ENCODE assay signal across 15 cellular contexts in genomic region chr6:166658115-166658791, GRCh38. TPM values are rescaled to one million over a fixed set of nuclear protein-coding genes. Genes with fewer than 3 reads are reported as not detected.
A peak's percentile ranks its signal among the peaks of the same experiment; 100 is the strongest.
DNase-seq lines count a peak whose midpoint lies in the region; ATAC-seq and TF ChIP-seq lines count a peak whose summit lies in the region.
"Had no signal": no experiment of that assay in that cellular context is flagged by ENCODE, and none has a peak within 500 bp of the region (broad histone marks: within the 10 kb centered on the region; RNA-seq: fewer than 3 reads in every experiment).

No MANE protein-coding gene starts in this region.

- no peak overlapping the region for H2BK120ac ChIP-seq in neuronal stem cell (ENCODE audit: low read depth, low read length)

- no peak overlapping the region for H4K8ac ChIP-seq in neuronal stem cell (ENCODE audit: low read depth, low read length)

- no peak overlapping the region for H2BK12ac ChIP-seq in neuronal stem cell (ENCODE audit: low read length)

- no peak for TF ChIP-seq CTCF in right atrium auricular region (IDR thresholded peaks at IDR 0.05)
- no peak for TF ChIP-seq CTCF in spleen (IDR thresholded peaks at IDR 0.05 in 8 of 11, conservative IDR thresholded peaks at IDR 0.05 in 3 of 11)

- no peak overlapping the region for H3K4me2 ChIP-seq in neuronal stem cell (ENCODE audit: insufficient read depth, low read length, poor library complexity, severe bottlenecking)

- TF ChIP-seq POLR2A in spleen (IDR thresholded peaks at IDR 0.05) = no peak

- H3K4me1 ChIP-seq in right atrium auricular region (peaks cover 0 to 23% of the 10 kb centered on the region in 2 donors), SJCRH30 (peaks cover 25% of the 10 kb centered on the region), neuronal stem cell (ENCODE audit: control insufficient read depth in 2 of 2, insufficient read depth in 1 of 2, low read depth in 1 of 2, low read length in 2 of 2) (peaks cover 3 to 13% of the 10 kb centered on the region in 2 donors), spleen (peaks cover 5 to 42% (median 28%) of the 10 kb centered on the region in 6 donors)
- H3K4me1 ChIP-seq: HAP-1 had no signal

- H4K91ac ChIP-seq in neuronal stem cell (ENCODE audit: low read depth, low read length, poor library complexity) = peak overlapping the region; percentile 79

- no peak overlapping the region for H2BK5ac ChIP-seq in neuronal stem cell (ENCODE audit: low read length)

- H2AK5ac ChIP-seq in neuronal stem cell (ENCODE audit: low read depth, low read length) = peak overlapping the region; percentile 42

- peak overlapping the region; percentile 75 for H3K18ac ChIP-seq in neuronal stem cell (ENCODE audit: low read length)

- no CpG with 5 or more reads among the region's 19 CpGs for WGBS in neuronal stem cell (ENCODE audit: extremely low coverage in 2 of 2, insufficient read length in 2 of 2, insufficient replicate concordance in 1 of 2), 2 donors
- WGBS in spleen, 5 donors = 72 to 92% (median 74%) methylated on average over 11 to 19 of the region's 19 CpGs

- peak overlapping the region; percentile 46 to 60 for H3K27ac ChIP-seq in right atrium auricular region
- peak overlapping the region; percentile 81 for H3K27ac ChIP-seq in SJCRH30
- H3K27ac ChIP-seq in neuronal stem cell (replicated peaks; ENCODE audit: low read length) = no peak overlapping the region
- H3K27ac ChIP-seq in spleen = peak overlapping the region in 7 of 8 donors; percentile 53 to 82 (median 76)

- peak overlapping the region; percentile 24 for H3K4ac ChIP-seq in neuronal stem cell (ENCODE audit: low read length)

- no peaks in the 10 kb centered on the region for H3K27me3 ChIP-seq in right atrium auricular region
- H3K27me3 ChIP-seq in SJCRH30 = no peaks in the 10 kb centered on the region
- H3K27me3 ChIP-seq in neuronal stem cell (ENCODE audit: control insufficient read depth in 3 of 3, insufficient read depth in 3 of 3, low read depth in 1 of 3, low read length in 3 of 3) = peaks cover 0 to 24% (median 2%) of the 10 kb centered on the region in 3 experiments
- peaks cover 0 to 16% (median 0%) of the 10 kb centered on the region in 7 donors for H3K27me3 ChIP-seq in spleen (replicated peaks in 1 of 7)

- H2AFZ ChIP-seq in neuronal stem cell (ENCODE audit: low read length) = no peak overlapping the region

- H3K14ac ChIP-seq in neuronal stem cell (ENCODE audit: low read length) = no peak overlapping the region

- no peaks in the 10 kb centered on the region for H3K79me1 ChIP-seq in neuronal stem cell (ENCODE audit: low read depth, low read length)

- peak overlapping the region; percentile 46 for H3K23ac ChIP-seq in neuronal stem cell (ENCODE audit: low read depth, low read length, poor library complexity)

- H2BK15ac ChIP-seq in neuronal stem cell (ENCODE audit: low read length) = no peak overlapping the region

- H3K4me3 ChIP-seq in right atrium auricular region (no peak overlapping the region), SJCRH30 (peak overlapping the region; percentile 18), neuronal stem cell (ENCODE audit: low read length in 2 of 2) (no peak overlapping the region), spleen (no peak overlapping the region)
- H3K4me3 ChIP-seq: HAP-1 had no signal

- DNase-seq in right atrium auricular region (ENCODE audit: low spot score) (no peak), cardiac septum (ENCODE audit: low spot score) (no peak), SJCRH30 (peak; percentile 45 to 63), neuronal stem cell (ENCODE audit: low spot score) (no peak), spleen (no peak), middle frontal gyrus (ENCODE audit: extremely low spot score, low spot score) (no peak)
- DNase-seq: CD8-positive, alpha-beta T cell; COR-L47; DMS153; DMS79 treated with DMSO at 0.1 percent for 48 hours; EL; GOT3; IMR-90 had no signal

- no peak overlapping the region for H3K9ac ChIP-seq in neuronal stem cell (ENCODE audit: low read depth, low read length, poor library complexity)

- intact Hi-C loops in cardiac septum (cut with DNase I) = no loop called here
- intact Hi-C loops in spleen (cut with DNase I; ENCODE audit: low total_unique reads) = no loop called here

- H3K36me3 ChIP-seq in right atrium auricular region (no peaks in the 10 kb centered on the region), SJCRH30 (no peaks in the 10 kb centered on the region), neuronal stem cell (replicated peaks in 1 of 2; ENCODE audit: control insufficient read depth in 2 of 2, insufficient read depth in 2 of 2, low read length in 2 of 2) (no peaks in the 10 kb centered on the region), spleen (no peaks in the 10 kb centered on the region)
- H3K36me3 ChIP-seq: HAP-1 had no signal

- ATAC-seq in GM21786 (IDR thresholded peaks at IDR 0.05; ENCODE audit: unreplicated experiment) = no peak
- ATAC-seq: CD8-positive, alpha-beta T cell had no signal

- no peaks in the 10 kb centered on the region for H3K9me3 ChIP-seq in right atrium auricular region
- H3K9me3 ChIP-seq in SJCRH30 (replicated peaks) = no peaks in the 10 kb centered on the region
- H3K9me3 ChIP-seq in neuronal stem cell (replicated peaks in 1 of 2; ENCODE audit: control insufficient read depth in 2 of 2, insufficient read depth in 1 of 2, low read depth in 1 of 2, low read length in 2 of 2) = no peaks in the 10 kb centered on the region
- no peaks in the 10 kb centered on the region for H3K9me3 ChIP-seq in spleen
- H3K9me3 ChIP-seq: HAP-1 had no signal

RNA-seq across cellular contexts. Expression of gene RPS6KA2, which starts 31.2 kb away (rescaled TPM):
- total RNA-seq in right atrium auricular region = 100 to 1,000 TPM in 1 of 2 donors, 10 to 100 TPM in 1; 78.6 to 131 TPM
- total RNA-seq in cardiac septum = 103 TPM
- 4.2 and 6.3 TPM in 2 replicates for total RNA-seq in SJCRH30 (2014; rRNA removed; shearing (Covaris generic))
- 12.6 TPM for polyA plus RNA-seq in neuronal stem cell (2013, experiment 1 of 2)
- polyA plus RNA-seq in neuronal stem cell (2013, experiment 2 of 2) = 13.2 TPM
- 100 to 1,000 TPM in 2 of 7 donors, 10 to 100 TPM in 5; 45.9 to 123 (median 71.0) TPM for total RNA-seq in spleen
- 10 to 100 TPM in 1 of 3 donors, 1 to 10 TPM in 2; 7.6 to 26.3 (median 8.7) TPM for polyA plus RNA-seq in spleen

Comparison
In these comparisons a context has a peak if more than half of its experiments do, and no peak if none do; other contexts are left out.
1. DNase-seq: peak in SJCRH30 (2 of 2); none in right atrium auricular region (single experiment), cardiac septum (single experiment), neuronal stem cell (single experiment), spleen (single experiment) and middle frontal gyrus (single experiment).